In genomic region chr5:74514888-74515551, GRCh38 we compare ENCODE assay signal across 25 cellular contexts.
"Had no signal": no experiment of that assay in that cellular context is flagged by ENCODE, and none has a peak within 500 bp of the region (broad histone marks: within the 10 kb centered on the region; RNA-seq: fewer than 3 reads in every experiment).

No MANE protein-coding gene starts in this region.

- H3K9ac ChIP-seq: parathyroid adenoma had no signal

- H3K36me3 Mint-ChIP-seq: activated naive CD8-positive, alpha-beta T cell treated with anti-CD3 and anti-CD28 coated beads for 36 hours; natural killer cell had no signal

- FAIRE-seq: astrocyte, kidney had no signal

- ATAC-seq: activated T-cell treated with anti-CD3 and anti-CD28 coated beads, Interleukin-2, amount 50 U/mL, for 4 hours; gastroesophageal sphincter; heart left ventricle; natural killer cell; T-helper 17 cell had no signal

- H3K27ac Mint-ChIP-seq: activated B cell treated with CpG ODN at 0.5 μM for 24 hours; activated naive CD8-positive, alpha-beta T cell treated with anti-CD3 and anti-CD28 coated beads for 36 hours; natural killer cell; T-helper 17 cell had no signal

- H3K27ac ChIP-seq: coronary artery, esophagus squamous epithelium, gastroesophageal sphincter, heart left ventricle, parathyroid adenoma, spleen had no signal

- H3K9me3 Mint-ChIP-seq: activated B cell treated with CpG ODN at 0.5 μM for 24 hours; activated naive CD8-positive, alpha-beta T cell treated with anti-CD3 and anti-CD28 coated beads for 36 hours; activated T-cell treated with anti-CD3 and anti-CD28 coated beads, Interleukin-2, amount 50 U/mL, for 4 hours; natural killer cell had no signal

- DNase-seq: activated B cell treated with CpG ODN at 0.5 μM for 24 hours; activated CD4-positive, alpha-beta T cell treated with anti-CD3 and anti-CD28 coated beads for 4 hours; activated CD4-positive, alpha-beta T cell treated with anti-CD3 and anti-CD28 coated beads, Interleukin-2, amount 50 U/mL, for 48 hours; activated CD8-positive, alpha-beta memory T cell treated with anti-CD3 and anti-CD28 coated beads, Interleukin-2, amount 50 U/mL, for 48 hours; activated naive CD4-positive, alpha-beta T cell treated with Interleukin-2 at 50 U/mL for 16 hours; activated naive CD8-positive, alpha-beta T cell treated with anti-CD3 and anti-CD28 coated beads for 36 hours; activated T-cell treated with anti-CD3 and anti-CD28 coated beads, Interleukin-2, amount 50 U/mL, for 4 hours; central memory CD4-positive, alpha-beta T cell; endodermal cell; esophagus squamous epithelium; heart left ventricle; kidney; midbrain; natural killer cell; nucleus accumbens; spleen; stimulated activated CD4-positive, alpha-beta T cell treated with anti-CD3 and anti-CD28 coated beads, Interleukin-4, amount 100 ng/mL, for 1 hour; stimulated activated naive CD4-positive, alpha-beta T cell; SW 1271; T-helper 17 cell had no signal

- H3K4me1 ChIP-seq: esophagus squamous epithelium had no signal

- H3K79me2 ChIP-seq: parathyroid adenoma had no signal

- H3K27me3 ChIP-seq: esophagus squamous epithelium, gastroesophageal sphincter, heart left ventricle had no signal

- H3K9me3 ChIP-seq: esophagus squamous epithelium, gastroesophageal sphincter, heart left ventricle, spleen had no signal

- H3K4me3 Mint-ChIP-seq: activated B cell treated with CpG ODN at 0.5 μM for 24 hours; activated naive CD8-positive, alpha-beta T cell treated with anti-CD3 and anti-CD28 coated beads for 36 hours; activated T-cell treated with anti-CD3 and anti-CD28 coated beads, Interleukin-2, amount 50 U/mL, for 4 hours; endodermal cell; natural killer cell; T-helper 17 cell had no signal

- H3K27me3 Mint-ChIP-seq: activated naive CD8-positive, alpha-beta T cell treated with anti-CD3 and anti-CD28 coated beads for 36 hours had no signal

- H3K4me3 ChIP-seq: coronary artery, esophagus squamous epithelium, gastroesophageal sphincter, heart left ventricle, lung, spleen had no signal

- H3K4me1 Mint-ChIP-seq: activated B cell treated with CpG ODN at 0.5 μM for 24 hours; activated naive CD8-positive, alpha-beta T cell treated with anti-CD3 and anti-CD28 coated beads for 36 hours; natural killer cell; T-helper 17 cell had no signal

- H3K36me3 ChIP-seq: esophagus squamous epithelium, gastroesophageal sphincter, heart left ventricle, spleen had no signal
